ENCODE assay signal across 10 cellular contexts in the genomic region with DNA sequence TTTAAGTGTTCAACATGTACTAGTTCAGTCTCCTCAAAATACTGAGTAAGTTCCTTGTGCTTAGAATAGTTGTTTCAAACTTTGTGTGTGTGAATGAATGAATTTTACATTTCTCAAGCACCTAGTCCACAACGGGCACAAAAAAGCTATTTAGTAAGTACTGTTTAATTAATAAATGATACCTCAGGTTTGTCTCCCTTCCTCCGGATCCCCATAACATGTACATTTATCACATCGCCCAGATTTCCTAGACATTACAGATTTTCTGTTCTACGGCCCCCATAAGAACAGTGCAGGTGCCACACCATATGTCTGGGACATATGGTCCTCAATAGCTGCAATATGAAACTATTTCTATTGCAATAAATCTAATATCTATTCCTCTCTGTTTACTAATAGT. TPM values are rescaled to one million over a fixed set of nuclear protein-coding genes. Genes with fewer than 3 reads are reported as not detected.
DNase-seq lines count a peak whose midpoint lies in the region; ATAC-seq, FAIRE-seq and TF ChIP-seq lines count a peak whose summit lies in the region.
"Had no signal": no experiment of that assay in that cellular context is flagged by ENCODE, and none has a peak within 500 bp of the region (broad histone marks: within the 10 kb centered on the region; RNA-seq: fewer than 3 reads in every experiment).

No MANE protein-coding gene starts in this region.

- H3K9me3 ChIP-seq in A549 = no peaks in the 10 kb centered on the region
- no peaks in the 10 kb centered on the region for H3K9me3 ChIP-seq in HAP-1
- H3K9me3 ChIP-seq in iPS-20b (ENCODE audit: insufficient read depth, low read depth, low read length) = no peaks in the 10 kb centered on the region
- H3K9me3 ChIP-seq: esophagus muscularis mucosa had no signal

- peak overlapping the region; percentile 71 for H3K4me2 ChIP-seq in A549

- no peak for FAIRE-seq in A549 (lab: Jason Lieb, UNC)

- WGBS in A549 (ENCODE audit: missing lambda C conversion rate) = 23% methylated on average over 4 of the region's 4 CpGs

- H3K4me3 ChIP-seq in A549 (peak overlapping the region; percentile 78), HAP-1 (peak overlapping the region; percentile 59), iPS-20b (ENCODE audit: low read length) (peak overlapping the region; percentile 74)

- ATAC-seq in A549 (no peak), HG02610 (IDR thresholded peaks at IDR 0.05; ENCODE audit: unreplicated experiment) (no peak), HG03432 (IDR thresholded peaks at IDR 0.05; ENCODE audit: unreplicated experiment) (no peak), GM18517 (IDR thresholded peaks at IDR 0.05; ENCODE audit: unreplicated experiment) (no peak)

- H3K4me1 ChIP-seq in A549 (peaks cover 19% of the 10 kb centered on the region; the same call in 2 of the 3 replicates), HAP-1 (peaks cover 21% of the 10 kb centered on the region), iPS-20b (ENCODE audit: insufficient read depth, low read length) (peaks cover 11% of the 10 kb centered on the region; the same call in 1 of the 2 replicates)

- POLR2A ChIA-PET in A549 (lab: Yijun Ruan, JAX) = no interaction called here
- POLR2A ChIA-PET in RWPE1 (lab: Yijun Ruan, JAX; ENCODE audit: low non-redundant PET) = interaction anchor here (0.6 kb wide), 1 partner anchor 982 kb away, joined by 3 read pairs; no protein-coding TSS in a partner anchor

- TF ChIP-seq CTCF in A549 (IDR thresholded peaks at IDR 0.05) = no peak
- no peak for TF ChIP-seq CTCF in RWPE1 (conservative IDR thresholded peaks at IDR 0.05; ENCODE audit: low read depth)

- in situ Hi-C loops in HAP-1 (cut with MboI; ENCODE audit: low sequenced_read_pairs) = loop anchor here (25.0 kb wide), 1 partner anchor 472 kb away; no protein-coding TSS in a partner anchor

- no peak for TF ChIP-seq POLR2A in A549 (IDR thresholded peaks at IDR 0.05; ENCODE audit: low read length)

- DNase-seq in A549 (ENCODE audit: low read depth in 1 of 2, low spot score in 1 of 2) (no peak), HAP-1 (ENCODE audit: low spot score in 2 of 2) (no peak), RWPE1 (ENCODE audit: low spot score) (no peak)
- no peak for DNase-seq in stimulated activated CD4-positive, alpha-beta T cell treated with anti-CD3 and anti-CD28 coated beads, Interleukin-1b, Interleukin-23, amount 100 ng/mL, for 48 hours
- DNase-seq: T1000 had no signal

- TF ChIP-seq EP300 in A549 (IDR thresholded peaks at IDR 0.05) = no peak

- CTCF ChIA-PET in A549 (lab: Yijun Ruan, JAX) (interaction anchor here (1.0 to 8.4 kb wide), 5 partner anchors 227 to 484 kb away, joined by 3 to 48 read pairs (median 5); no protein-coding TSS in a partner anchor), RWPE1 (lab: Yijun Ruan, JAX) (no interaction called here)

- no peak for TF ChIP-seq RAD21 in A549 (conservative IDR thresholded peaks at IDR 0.05 in 1 of 2, IDR thresholded peaks at IDR 0.05 in 1 of 2)

- peak overlapping the region; percentile 86 for H3K9ac ChIP-seq in iPS-20b (ENCODE audit: low read depth, low read length)

- peaks cover 20% of the 10 kb centered on the region for H3K36me3 ChIP-seq in HAP-1 (replicated peaks)
- peaks cover 23% of the 10 kb centered on the region for H3K36me3 ChIP-seq in iPS-20b (ENCODE audit: insufficient read depth, low read depth, low read length)
- H3K36me3 ChIP-seq: esophagus muscularis mucosa had no signal

- H3K27ac ChIP-seq in A549 (peak overlapping the region; percentile 76 to 88), RWPE1 (peak overlapping the region; percentile 94; the same call in 1 of the 2 replicates), iPS-20b (ENCODE audit: low read length) (peak overlapping the region; percentile 64)

- H3K27me3 ChIP-seq in HAP-1 (ENCODE audit: low read depth) (no peaks in the 10 kb centered on the region), iPS-20b (ENCODE audit: insufficient read depth, low read length) (no peaks in the 10 kb centered on the region)
- H3K27me3 ChIP-seq: esophagus muscularis mucosa had no signal

TF ChIP-seq in A549, 52 proteins besides CTCF, POLR2A, EP300 and RAD21:
- TF ChIP-seq POLR2AphosphoS2 (conservative IDR thresholded peaks at IDR 0.05; ENCODE audit: low read length) (no peak), TP53 (CRISPR knock-in tag; IDR thresholded peaks at IDR 0.05) (no peak), GATA3 (IDR thresholded peaks at IDR 0.05; ENCODE audit: borderline replicate concordance) (no peak), ZFP36 (IDR thresholded peaks at IDR 0.05; ENCODE audit: borderline replicate concordance, partially characterized antibody) (no peak), HDAC2 (IDR thresholded peaks at IDR 0.05) (no peak), CBX8 (IDR thresholded peaks at IDR 0.05) (no peak), CEBPB (IDR thresholded peaks at IDR 0.05) (no peak), CBX2 (IDR thresholded peaks at IDR 0.05; ENCODE audit: borderline replicate concordance, low read depth) (no peak), JUNB (IDR thresholded peaks at IDR 0.05) (no peak), SREBF2 (IDR thresholded peaks at IDR 0.05) (no peak), RARB (CRISPR knock-in tag; IDR thresholded peaks at IDR 0.05) (no peak), ZSCAN20 (CRISPR knock-in tag; IDR thresholded peaks at IDR 0.05) (no peak), RCOR1 (IDR thresholded peaks at IDR 0.05; ENCODE audit: low read depth, low read length) (no peak), FOSL2 (IDR thresholded peaks at IDR 0.05) (no peak), FOSL2 (CRISPR knock-in tag; IDR thresholded peaks at IDR 0.05) (no peak)
- TF ChIP-seq, protein P1, sequence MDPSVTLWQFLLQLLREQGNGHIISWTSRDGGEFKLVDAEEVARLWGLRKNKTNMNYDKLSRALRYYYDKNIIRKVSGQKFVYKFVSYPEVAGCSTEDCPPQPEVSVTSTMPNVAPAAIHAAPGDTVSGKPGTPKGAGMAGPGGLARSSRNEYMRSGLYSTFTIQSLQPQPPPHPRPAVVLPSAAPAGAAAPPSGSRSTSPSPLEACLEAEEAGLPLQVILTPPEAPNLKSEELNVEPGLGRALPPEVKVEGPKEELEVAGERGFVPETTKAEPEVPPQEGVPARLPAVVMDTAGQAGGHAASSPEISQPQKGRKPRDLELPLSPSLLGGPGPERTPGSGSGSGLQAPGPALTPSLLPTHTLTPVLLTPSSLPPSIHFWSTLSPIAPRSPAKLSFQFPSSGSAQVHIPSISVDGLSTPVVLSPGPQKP (IDR thresholded peaks at IDR 0.05; ENCODE audit: low read depth, low read length) = no peak
- TF ChIP-seq, protein P2, sequence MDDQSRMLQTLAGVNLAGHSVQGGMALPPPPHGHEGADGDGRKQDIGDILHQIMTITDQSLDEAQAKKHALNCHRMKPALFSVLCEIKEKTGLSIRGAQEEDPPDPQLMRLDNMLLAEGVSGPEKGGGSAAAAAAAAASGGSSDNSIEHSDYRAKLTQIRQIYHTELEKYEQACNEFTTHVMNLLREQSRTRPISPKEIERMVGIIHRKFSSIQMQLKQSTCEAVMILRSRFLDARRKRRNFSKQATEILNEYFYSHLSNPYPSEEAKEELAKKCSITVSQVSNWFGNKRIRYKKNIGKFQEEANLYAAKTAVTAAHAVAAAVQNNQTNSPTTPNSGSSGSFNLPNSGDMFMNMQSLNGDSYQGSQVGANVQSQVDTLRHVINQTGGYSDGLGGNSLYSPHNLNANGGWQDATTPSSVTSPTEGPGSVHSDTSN (IDR thresholded peaks at IDR 0.05) = no peak

RNA-seq across cellular contexts. Expression of gene TTF2, which starts 1.3 kb away (rescaled TPM):
- 26.6 and 31.0 TPM in 2 replicates for polyA plus RNA-seq in A549 (2011; rRNA removed)
- polyA plus RNA-seq in A549 (2012; cell fraction: cytosol; rRNA removed) = 14.8 and 15.7 TPM in 2 replicates
- 18.5 and 20.5 TPM in 2 replicates for polyA plus RNA-seq in A549 (2012; cell fraction: nucleus; rRNA removed)
- 14.5 to 16.5 TPM (median 16.1 TPM) in 3 replicates for polyA plus RNA-seq in A549 (2017; fragmentation: RNase III; extraction: RNeasy Plus Mini Kit Qiagen cat#74134 plus additional on column Dnase treatment)
- 15.8 and 20.5 TPM in 2 replicates for polyA minus RNA-seq in A549 (2011; rRNA and poly(A)+ RNA removed)

RNA-seq across cellular contexts. Expression of gene CD101, which starts 57.2 kb away (rescaled TPM):
- polyA plus RNA-seq in A549 (2011; rRNA removed) = 0.52 TPM in 2 replicates
- polyA plus RNA-seq in A549 (2012; cell fraction: cytosol; rRNA removed) = 0.29 and 0.40 TPM in 2 replicates
- 0.53 and 1.3 TPM in 2 replicates for polyA plus RNA-seq in A549 (2012; cell fraction: nucleus; rRNA removed)
- polyA plus RNA-seq in A549 (2017; fragmentation: RNase III; extraction: RNeasy Plus Mini Kit Qiagen cat#74134 plus additional on column Dnase treatment) = 0.21 to 0.30 TPM (median 0.29 TPM) in 3 replicates
- 1.3 and 1.4 TPM in 2 replicates for polyA minus RNA-seq in A549 (2011; rRNA and poly(A)+ RNA removed)
